In the genomic region with DNA sequence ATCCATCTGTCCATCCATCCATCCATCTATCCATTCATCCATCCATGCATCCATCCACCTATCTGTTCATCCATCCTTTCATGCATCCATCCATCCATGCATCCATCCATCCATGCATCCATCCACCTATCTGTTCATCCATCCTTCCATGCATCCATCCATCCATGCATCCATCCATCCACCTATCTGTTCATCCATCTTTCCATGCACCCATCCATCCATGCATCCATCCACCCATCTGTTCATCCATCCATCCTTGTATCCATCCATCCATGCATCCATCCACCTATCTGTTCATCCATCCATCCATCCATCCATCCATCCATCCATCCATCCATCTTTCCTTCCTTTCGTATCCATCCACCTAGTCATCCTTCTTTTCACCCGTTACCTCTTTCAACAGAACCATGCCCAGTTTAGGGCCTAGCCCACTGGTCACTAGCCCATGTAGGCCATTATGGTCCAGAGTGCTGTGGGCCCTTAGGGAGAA, we compare ENCODE assay signal across 11 cellular contexts.
"Had no signal": no experiment of that assay in that cellular context is flagged by ENCODE, and none has a peak within 500 bp of the region (broad histone marks: within the 10 kb centered on the region; RNA-seq: fewer than 3 reads in every experiment).

No MANE protein-coding gene starts in this region.

- ATAC-seq: GM23338, HCT116 had no signal

- H3K4me2 ChIP-seq: GM23338 had no signal

- H3K27ac ChIP-seq: GM23248 had no signal

- H3K9me3 ChIP-seq: HAP-1 had no signal

- H3K4me3 Mint-ChIP-seq: GM23338, H9, HFFc6 had no signal

- DNase-seq: GM23248, GOT3, H7, H9, HCEC 1CT, HFFc6 had no signal

- H3K9me3 Mint-ChIP-seq: GM23338, H9 had no signal

- H3K4me1 Mint-ChIP-seq: GM23338 had no signal

- H3K36me3 ChIP-seq: HAP-1 had no signal

- H2AFZ ChIP-seq: GM23248, GM23338 had no signal

- H3K4me1 ChIP-seq: HAP-1 had no signal

- H3K27ac Mint-ChIP-seq: GM23338, H9, HFFc6 had no signal

- FAIRE-seq: H1, H54 had no signal

- H3K9ac ChIP-seq: GM23248 had no signal

- H3K4me3 ChIP-seq: GM23248, GM23338, HAP-1 had no signal
